ENCODE assay signal across 12 cellular contexts in genomic region chr22:30408388-30409101, GRCh38. TPM values are rescaled to one million over a fixed set of nuclear protein-coding genes. Genes with fewer than 3 reads are reported as not detected.
DNase-seq lines count a peak whose midpoint lies in the region; ATAC-seq and TF ChIP-seq lines count a peak whose summit lies in the region.
"Had no signal": no experiment of that assay in that cellular context is flagged by ENCODE, and none has a peak within 500 bp of the region (broad histone marks: within the 10 kb centered on the region; RNA-seq: fewer than 3 reads in every experiment).

No MANE protein-coding gene starts in this region.

- peak; percentile 88 for ATAC-seq in IMR-90 (ENCODE audit: low read depth)
- no peak for ATAC-seq in HG03025 (IDR thresholded peaks at IDR 0.05; ENCODE audit: low FRiP score, unreplicated experiment)

- CTCF ChIA-PET in AG04450 (lab: Charles Lee) (interaction anchor here (1.8 kb wide), 1 partner anchor 18 kb away, joined by 6 read pairs; no protein-coding TSS in a partner anchor), IMR-90 (lab: Yijun Ruan, JAX) (interaction anchor here (0.6 kb wide), 1 partner anchor 37 kb away, joined by 3 read pairs; no protein-coding TSS in a partner anchor)

- peak overlapping the region in 1 of 2 experiments; percentile 6; a peak in 1 of 4 replicates for H4K8ac ChIP-seq in IMR-90 (ENCODE audit: low read depth in 2 of 2, low read length in 2 of 2)

- no peak overlapping the region for H3K14ac ChIP-seq in IMR-90 (replicated peaks; ENCODE audit: low read depth, low read length)

- peaks cover 39% of the 10 kb centered on the region for H3K36me3 ChIP-seq in IMR-90 (ENCODE audit: control insufficient read depth, insufficient read depth, low read length)
- H3K36me3 ChIP-seq in adipocyte (ENCODE audit: control insufficient read depth, insufficient read depth, low read length, severe bottlenecking) = peaks cover 46% of the 10 kb centered on the region

- WGBS in IMR-90 (ENCODE audit: extremely low coverage in 2 of 2, insufficient read length in 1 of 2), 2 experiments = 0% methylated on average over 2 of the region's 13 CpGs; no CpG with 5 or more reads in 1 of the 2 experiments

- TF ChIP-seq POLR2A in IMR-90 (IDR thresholded peaks at IDR 0.05; ENCODE audit: low read depth, low read length) = no peak

- POLR2A ChIA-PET in AG04450 (lab: Yijun Ruan, JAX) = interaction anchor here (1.1 kb wide), 1 partner anchor 15 kb away, joined by 3 read pairs; no protein-coding TSS in a partner anchor
- POLR2A ChIA-PET in IMR-90 (lab: Charles Lee; ENCODE audit: unreplicated experiment) = no interaction called here

- no peak overlapping the region for H2AFZ ChIP-seq in IMR-90 (replicated peaks; ENCODE audit: low read length, poor library complexity)

- in situ Hi-C loops in IMR-90 (cut with MboI; ENCODE audit: low sequenced_read_pairs) = no loop called here

- H4K5ac ChIP-seq in IMR-90 (ENCODE audit: low read depth, low read length) = no peak overlapping the region

- no peak overlapping the region for H3K18ac ChIP-seq in IMR-90 (ENCODE audit: low read depth, low read length)

- H3K9ac ChIP-seq in IMR-90 (ENCODE audit: low read depth, low read length) = no peak overlapping the region
- H3K9ac ChIP-seq in adipocyte (ENCODE audit: low read length) = no peak overlapping the region

- no peak overlapping the region for H3K56ac ChIP-seq in IMR-90 (ENCODE audit: extremely low read depth, insufficient read depth, low read length)

- H2AK9ac ChIP-seq in IMR-90 (replicated peaks; ENCODE audit: low read depth, low read length, poor library complexity) = no peak overlapping the region

- H3K79me1 ChIP-seq in IMR-90 (ENCODE audit: low read depth in 1 of 2, low read length in 2 of 2) = peaks cover 23 to 42% of the 10 kb centered on the region in 2 experiments

- H3K27me3 ChIP-seq in AG04450 (ENCODE audit: control insufficient read depth, insufficient read depth, low read length) (no peaks in the 10 kb centered on the region), IMR-90 (ENCODE audit: control insufficient read depth, insufficient read depth, low read length) (no peaks in the 10 kb centered on the region), adipocyte (replicated peaks; ENCODE audit: control insufficient read depth, insufficient read depth, low read length) (no peaks in the 10 kb centered on the region)
- H3K27me3 ChIP-seq: stomach had no signal

- no peak for TF ChIP-seq CTCF in AG04450 (IDR thresholded peaks at IDR 0.05; ENCODE audit: low read depth, low read length)
- TF ChIP-seq CTCF in IMR-90 (conservative IDR thresholded peaks at IDR 0.05; ENCODE audit: low read depth, low read length) = no peak

- no peak overlapping the region for H2BK15ac ChIP-seq in IMR-90 (ENCODE audit: low read depth, low read length)

- no peak overlapping the region for H3K4me2 ChIP-seq in IMR-90 (ENCODE audit: low read depth, low read length)

- no peak for TF ChIP-seq RAD21 in IMR-90 (IDR thresholded peaks at IDR 0.05; ENCODE audit: low read length)

- no peak overlapping the region for H2BK20ac ChIP-seq in IMR-90 (ENCODE audit: low read depth, low read length)

- no peaks in the 10 kb centered on the region for H3K9me3 ChIP-seq in AG04450 (ENCODE audit: control insufficient read depth, insufficient read depth, low read length)
- no peaks in the 10 kb centered on the region for H3K9me3 ChIP-seq in IMR-90 (ENCODE audit: control insufficient read depth, insufficient read depth, low read length)
- no peaks in the 10 kb centered on the region for H3K9me3 ChIP-seq in adipocyte (ENCODE audit: control insufficient read depth, low read length)
- H3K9me3 ChIP-seq: stomach had no signal

- dilution Hi-C loops in IMR-90 (cut with HindIII; ENCODE audit: low sequenced_read_pairs, unreplicated experiment) = no loop called here

- no peak overlapping the region for H4K91ac ChIP-seq in IMR-90 (ENCODE audit: insufficient read depth, low read depth, low read length)

- no peak overlapping the region; the same call in 1 of the 2 replicates for H3K4ac ChIP-seq in IMR-90 (ENCODE audit: low read depth, low read length)

- H3K9me1 ChIP-seq in IMR-90 (ENCODE audit: insufficient read depth, low read length) = 0 out of 2 replicates have a peak, but pooled peaks cover 5% of the 10 kb centered on the region

- H3K4me1 ChIP-seq in IMR-90 (ENCODE audit: control insufficient read depth, insufficient read depth, low read length) (peaks cover 2% of the 10 kb centered on the region), adipocyte (ENCODE audit: control insufficient read depth, insufficient read depth, low read length) (peaks cover 7% of the 10 kb centered on the region)
- H3K4me1 ChIP-seq: stomach had no signal

- 0 out of 2 replicates have a peak overlapping the region, but pooled peaks have one; percentile 10 for H3K23ac ChIP-seq in IMR-90 (ENCODE audit: low read depth, low read length)

- H4K20me1 ChIP-seq in IMR-90 (ENCODE audit: insufficient read depth, low read length) = peaks cover 5% of the 10 kb centered on the region; the same call in 1 of the 2 replicates

- no peak overlapping the region for H3K4me3 ChIP-seq in AG04450 (ENCODE audit: low read depth, low read length)
- H3K4me3 ChIP-seq in IMR-90 (ENCODE audit: insufficient read depth, low read depth, low read length) = no peak overlapping the region
- H3K4me3 ChIP-seq in adipocyte (ENCODE audit: low read length) = no peak overlapping the region
- H3K4me3 ChIP-seq: stomach had no signal

- H3K27ac ChIP-seq in AG04450 (ENCODE audit: low read depth, low read length) (peak overlapping the region; percentile 11), IMR-90 (ENCODE audit: insufficient read depth, low read length) (no peak overlapping the region; the same call in 1 of the 2 replicates)
- H3K27ac ChIP-seq: stomach had no signal

- H2BK120ac ChIP-seq in IMR-90 (ENCODE audit: low read depth, low read length) = no peak overlapping the region; the same call in 1 of the 2 replicates

- DNase-seq in AG04450 (ENCODE audit: low read depth, low spot score) (no peak), IMR-90 (peak; percentile 65), adipocyte (ENCODE audit: low read depth) (peak; percentile 65), iris pigment epithelial cell (ENCODE audit: low read depth) (peak; percentile 69), globus pallidus (ENCODE audit: low spot score) (no peak), NCI-H345 treated with DMSO at 0.1 percent for 48 hours (lab: John Stamatoyannopoulos, UW; ENCODE audit: unreplicated experiment) (no peak), NCI-H2171 treated with DMSO at 0.1 percent for 48 hours (lab: John Stamatoyannopoulos, UW) (no peak)
- DNase-seq: CD4-positive, alpha-beta memory T cell; NCI-H526 treated with DMSO at 0.1 percent for 48 hours; stomach; T-helper 2 cell had no signal

- H2AK5ac ChIP-seq in IMR-90 (ENCODE audit: low read depth, low read length) = no peak overlapping the region

- no TSS peak for BruUV-seq in IMR-90 (replicated peaks; lab: Mats Ljungman, UMichigan)

- peak overlapping the region; percentile 65 for H2BK5ac ChIP-seq in IMR-90 (ENCODE audit: low read depth, low read length, poor library complexity, severe bottlenecking)

- intact Hi-C loops in IMR-90 (cut with micrococcal nuclease) = no loop called here

TF ChIP-seq in IMR-90, 13 proteins besides CTCF, POLR2A, EP300 and RAD21 (continues in another document):
- no peak for TF ChIP-seq MXI1 (IDR thresholded peaks at IDR 0.05; ENCODE audit: borderline replicate concordance, low read depth, low read length)
- TF ChIP-seq CHD1 (IDR thresholded peaks at IDR 0.05; ENCODE audit: low read depth, low read length) = no peak
- TF ChIP-seq RFX5 (IDR thresholded peaks at IDR 0.05; ENCODE audit: low read depth, low read length) = no peak
- no peak for TF ChIP-seq SMC3 (IDR thresholded peaks at IDR 0.05; ENCODE audit: low read depth, low read length)
- no peak for TF ChIP-seq CEBPB (IDR thresholded peaks at IDR 0.05; ENCODE audit: low read depth, low read length)
- TF ChIP-seq NFE2L2 (IDR thresholded peaks at IDR 0.05; ENCODE audit: low read depth, low read length) = no peak
- no peak for TF ChIP-seq BHLHE40 (IDR thresholded peaks at IDR 0.05; ENCODE audit: low read depth, low read length)
- no peak for TF ChIP-seq MAFK (IDR thresholded peaks at IDR 0.05; ENCODE audit: low read depth, low read length)
- no peak for TF ChIP-seq RCOR1 (IDR thresholded peaks at IDR 0.05; ENCODE audit: insufficient replicate concordance, low read length)

RNA-seq across cellular contexts. Expression of gene SEC14L2, which starts 11.7 kb away (rescaled TPM):
- polyA plus RNA-seq in AG04450 (2011; rRNA removed) = 15.8 and 17.7 TPM in 2 replicates
- 21.5 and 33.0 TPM in 2 replicates for polyA minus RNA-seq in AG04450 (2011; rRNA and poly(A)+ RNA removed)
- 37.8 and 54.8 TPM in 2 replicates for total RNA-seq in IMR-90 (2012; rRNA removed)
- 24.0 and 38.7 TPM in 2 replicates for polyA plus RNA-seq in IMR-90 (2012; rRNA removed)
- polyA plus RNA-seq in IMR-90 (2012; cell fraction: cytosol; rRNA removed) = 10.1 and 20.7 TPM in 2 replicates
- 57.9 and 59.4 TPM in 2 replicates for polyA plus RNA-seq in IMR-90 (2012; cell fraction: nucleus; rRNA removed; ENCODE audit: low replicate concordance)

RNA-seq across cellular contexts. Expression of gene MTFP1, which starts 17.0 kb away (rescaled TPM):
- polyA plus RNA-seq in AG04450 (2011; rRNA removed) = 4.1 and 4.2 TPM in 2 replicates
- polyA minus RNA-seq in AG04450 (2011; rRNA and poly(A)+ RNA removed) = 1.4 and 3.0 TPM in 2 replicates
- total RNA-seq in IMR-90 (2012; rRNA removed) = 5.6 and 7.3 TPM in 2 replicates
- 7.7 and 8.1 TPM in 2 replicates for polyA plus RNA-seq in IMR-90 (2012; rRNA removed)
- 26.6 and 29.1 TPM in 2 replicates for polyA plus RNA-seq in IMR-90 (2012; cell fraction: cytosol; rRNA removed)
- polyA plus RNA-seq in IMR-90 (2012; cell fraction: nucleus; rRNA removed; ENCODE audit: low replicate concordance) = 10.3 and 20.5 TPM in 2 replicates

RNA-seq across cellular contexts. Expression of gene RNF215, which starts 21.3 kb away (rescaled TPM):
- 11.4 and 12.1 TPM in 2 replicates for polyA plus RNA-seq in AG04450 (2011; rRNA removed)
- polyA minus RNA-seq in AG04450 (2011; rRNA and poly(A)+ RNA removed) = 21.1 and 25.1 TPM in 2 replicates
- 13.6 and 15.8 TPM in 2 replicates for total RNA-seq in IMR-90 (2012; rRNA removed)
- 21.4 and 21.9 TPM in 2 replicates for polyA plus RNA-seq in IMR-90 (2012; rRNA removed)
- polyA plus RNA-seq in IMR-90 (2012; cell fraction: cytosol; rRNA removed) = 12.5 and 16.5 TPM in 2 replicates
- 74.1 and 148 TPM in 2 replicates for polyA plus RNA-seq in IMR-90 (2012; cell fraction: nucleus; rRNA removed; ENCODE audit: low replicate concordance)

RNA-seq across cellular contexts. Expression of gene CCDC157, which starts 51.7 kb away (rescaled TPM):
- polyA plus RNA-seq in AG04450 (2011; rRNA removed) (1.6 and 1.8 TPM in 2 replicates), IMR-90 (2012; rRNA removed) (2.2 and 2.6 TPM in 2 replicates)
- polyA minus RNA-seq in AG04450 (2011; rRNA and poly(A)+ RNA removed) = 0.83 and 1.8 TPM in 2 replicates
- 0.83 and 0.90 TPM in 2 replicates for total RNA-seq in IMR-90 (2012; rRNA removed)
- 2.1 and 2.8 TPM in 2 replicates for polyA plus RNA-seq in IMR-90 (2012; cell fraction: cytosol; rRNA removed)
- 3.1 and 7.3 TPM in 2 replicates for polyA plus RNA-seq in IMR-90 (2012; cell fraction: nucleus; rRNA removed; ENCODE audit: low replicate concordance)

RNA-seq across cellular contexts. Expression of gene SF3A1, which starts 51.9 kb away (rescaled TPM):
- polyA plus RNA-seq in AG04450 (2011; rRNA removed) (53.1 and 82.7 TPM in 2 replicates), IMR-90 (2012; rRNA removed) (67.2 and 68.9 TPM in 2 replicates)
- 110 and 164 TPM in 2 replicates for polyA minus RNA-seq in AG04450 (2011; rRNA and poly(A)+ RNA removed)
- total RNA-seq in IMR-90 (2012; rRNA removed) = 36.9 and 49.7 TPM in 2 replicates
- polyA plus RNA-seq in IMR-90 (2012; cell fraction: cytosol; rRNA removed) = 118 and 156 TPM in 2 replicates
- 109 and 114 TPM in 2 replicates for polyA plus RNA-seq in IMR-90 (2012; cell fraction: nucleus; rRNA removed; ENCODE audit: low replicate concordance)

Comparison
In these comparisons a context has a peak if more than half of its experiments do, and no peak if none do; other contexts are left out.
1. DNase-seq: peak in IMR-90 (single experiment), adipocyte (single experiment) and iris pigment epithelial cell (single experiment); none in AG04450 (single experiment), globus pallidus (single experiment), NCI-H345 treated with DMSO at 0.1 percent for 48 hours (single experiment) and NCI-H2171 treated with DMSO at 0.1 percent for 48 hours (single experiment).